In genomic region chr12:84727964-84728363, GRCh38 we compare ENCODE assay signal across 12 cellular contexts.
A peak's percentile ranks its signal among the peaks of the same experiment; 100 is the strongest.
DNase-seq lines count a peak whose midpoint lies in the region; ATAC-seq lines count a peak whose summit lies in the region.
"Had no signal": no experiment of that assay in that cellular context is flagged by ENCODE, and none has a peak within 500 bp of the region (broad histone marks: within the 10 kb centered on the region; RNA-seq: fewer than 3 reads in every experiment).

No MANE protein-coding gene starts in this region.

- H3K23ac ChIP-seq in mesendoderm (ENCODE audit: low read length), result no peak overlapping the region

- H2BK15ac ChIP-seq in mesendoderm (replicated peaks; ENCODE audit: low read depth), result no peak overlapping the region

- peaks cover 3% of the 10 kb centered on the region for H3K4me1 ChIP-seq in mesendoderm (ENCODE audit: control insufficient read depth, low read depth, low read length)
- H3K4me1 ChIP-seq: tibial artery had no signal

- WGBS in mesendoderm (ENCODE audit: extremely low coverage, insufficient coverage, low lambda C conversion rate), result no CpG with 5 or more reads among the region's 3 CpGs

- H3K4ac ChIP-seq in mesendoderm (ENCODE audit: low read depth, low read length), result no peak overlapping the region

- no peak overlapping the region for H3K27ac ChIP-seq in mesendoderm (ENCODE audit: low read depth, low read length)
- H3K27ac ChIP-seq: tibial artery had no signal

- H3K56ac ChIP-seq in mesendoderm (ENCODE audit: low read length), result no peak overlapping the region

- DNase-seq in NCI-H1105 treated with DMSO at 0.1 percent for 48 hours (lab: John Stamatoyannopoulos, UW) (peak; percentile 44), NCI-H1105 (lab: John Stamatoyannopoulos, UW) (no peak), NCI-H510A (lab: John Stamatoyannopoulos, UW) (peak; percentile 4), amniotic epithelial cell (ENCODE audit: low read depth) (peak; percentile 67), mesendoderm (peak; percentile 75), COLO668 (lab: John Stamatoyannopoulos, UW; ENCODE audit: unreplicated experiment) (no peak)
- DNase-seq: activated CD8-positive, alpha-beta T cell treated with anti-CD3 and anti-CD28 coated beads, Interleukin-2, amount 10 ng/mL, durations not matched to agents 7 days and 5 days; activated naive CD4-positive, alpha-beta T cell treated with anti-CD3 and anti-CD28 coated beads, Interleukin-2, amount 10 ng/mL, durations not matched to agents 7 days and 5 days; natural killer cell; tibial artery had no signal

- no peaks in the 10 kb centered on the region for H3K27me3 ChIP-seq in mesendoderm (ENCODE audit: insufficient read depth, low read length, poor library complexity)
- H3K27me3 ChIP-seq: tibial artery had no signal

- no peak overlapping the region for H4K8ac ChIP-seq in mesendoderm (ENCODE audit: low read depth, low read length)

- no peak overlapping the region for H3K4me2 ChIP-seq in mesendoderm (ENCODE audit: low read length)

- H3K79me2 ChIP-seq in mesendoderm (ENCODE audit: control insufficient read depth, insufficient read depth, low read length), result no peaks in the 10 kb centered on the region

- H3K4me3 ChIP-seq in mesendoderm (ENCODE audit: low read length), result no peak overlapping the region
- H3K4me3 ChIP-seq: tibial artery had no signal

- no peak overlapping the region for H4K5ac ChIP-seq in mesendoderm (ENCODE audit: low read length)

- no peak overlapping the region for H2AK5ac ChIP-seq in mesendoderm (ENCODE audit: low read length)

- H3K18ac ChIP-seq in mesendoderm (ENCODE audit: low read length), result no peak overlapping the region

- no peak overlapping the region for H2BK5ac ChIP-seq in mesendoderm (ENCODE audit: low read length)

- H3K79me1 ChIP-seq in mesendoderm (ENCODE audit: low read length), result no peaks in the 10 kb centered on the region

- no peak overlapping the region for H2BK120ac ChIP-seq in mesendoderm (ENCODE audit: low read depth, low read length)

- no peak overlapping the region for H3K9ac ChIP-seq in mesendoderm (ENCODE audit: low read length)

- ATAC-seq in HG03342 (IDR thresholded peaks at IDR 0.05; ENCODE audit: unreplicated experiment) (no peak), GM21737 (IDR thresholded peaks at IDR 0.05; ENCODE audit: unreplicated experiment) (no peak)
- ATAC-seq: activated CD8-positive, alpha-beta T cell treated with anti-CD3 and anti-CD28 coated beads, Interleukin-2, amount 10 ng/mL, durations not matched to agents 7 days and 5 days; natural killer cell had no signal

- H3K36me3 ChIP-seq in mesendoderm (ENCODE audit: control insufficient read depth, insufficient read depth, low read length), result no peaks in the 10 kb centered on the region
- H3K36me3 ChIP-seq: tibial artery had no signal

Comparison
In these comparisons a context has a peak if more than half of its experiments do, and no peak if none do; other contexts are left out.
1. DNase-seq: peak in NCI-H1105 treated with DMSO at 0.1 percent for 48 hours (single experiment), NCI-H510A (single experiment), amniotic epithelial cell (single experiment) and mesendoderm (single experiment); none in NCI-H1105 (single experiment) and COLO668 (single experiment).